ENCODE assay signal across 8 cellular contexts in the genomic region with DNA sequence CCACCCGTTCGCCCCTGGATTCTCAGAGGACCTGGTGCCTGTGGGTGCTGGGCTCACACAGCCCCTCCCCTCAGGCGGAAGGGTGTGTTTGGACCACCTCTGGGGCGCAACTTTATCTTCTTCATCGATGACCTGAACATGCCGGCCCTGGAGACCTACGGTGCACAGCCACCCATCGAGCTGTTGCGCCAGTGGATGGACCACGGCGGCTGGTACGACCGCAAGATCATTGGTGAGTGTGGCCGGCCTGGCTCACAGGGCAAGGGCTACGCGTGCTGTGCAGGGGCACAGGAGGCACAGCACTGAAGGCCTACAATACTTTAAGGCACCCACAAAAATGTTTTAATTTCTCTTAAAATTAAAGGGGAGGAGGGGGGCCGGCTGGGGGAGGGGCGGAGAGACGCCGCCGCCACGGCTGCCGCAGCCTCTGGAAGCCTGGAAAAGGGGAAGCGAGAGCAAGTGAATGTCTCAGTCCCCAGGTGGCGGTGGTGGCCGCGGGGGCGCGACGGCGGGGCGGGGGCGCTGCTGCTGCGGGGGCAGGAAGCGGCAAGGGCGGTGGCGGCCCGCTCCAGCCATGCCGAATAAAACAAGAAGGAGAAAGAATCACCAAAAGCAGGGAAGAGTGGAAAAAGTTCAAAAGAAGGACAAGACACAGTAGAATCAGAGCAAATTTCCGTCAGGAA. TPM values are rescaled to one million over a fixed set of nuclear protein-coding genes. Genes with fewer than 3 reads are reported as not detected.
A peak's percentile ranks its signal among the peaks of the same experiment; 100 is the strongest.
DNase-seq lines count a peak whose midpoint lies in the region; ATAC-seq and TF ChIP-seq lines count a peak whose summit lies in the region.

No MANE protein-coding gene starts in this region.

- no peak for DNase-seq in breast epithelium (ENCODE audit: low spot score in 2 of 2)
- no peak for DNase-seq in MCF 10A (ENCODE audit: unreplicated experiment)
- peak; percentile 23 for DNase-seq in activated CD8-positive, alpha-beta T cell treated with anti-CD3 and anti-CD28 coated beads, Interleukin-2, amount 10 ng/mL, durations not matched to agents 7 days and 5 days
- DNase-seq in iPS-NIHi7 (ENCODE audit: extremely low spot score): peak; percentile 73
- peak; percentile 76 for DNase-seq in upper lobe of right lung
- no peak for DNase-seq in activated gamma-delta T cell (lab: John Stamatoyannopoulos, UW)
- DNase-seq in testis: no peak
- no peak for DNase-seq in GM13977 (ENCODE audit: low spot score)

- TF ChIP-seq CTCF in breast epithelium (IDR thresholded peaks at IDR 0.05) (no peak), MCF 10A (IDR thresholded peaks at IDR 0.05; ENCODE audit: unreplicated experiment) (no peak), upper lobe of right lung (IDR thresholded peaks at IDR 0.05) (no peak), testis (IDR thresholded peaks at IDR 0.05) (no peak), GM13977 (IDR thresholded peaks at IDR 0.05; ENCODE audit: extremely low read depth, insufficient read depth, missing control alignments) (no peak)

- H3K4me3 ChIP-seq in breast epithelium (peak overlapping the region; percentile 5 to 22 (median 9)), upper lobe of right lung (peak overlapping the region; percentile 5), testis (no peak overlapping the region)

- WGBS in testis, 2 donors: 52 to 67% methylated on average over 40 of the region's 40 CpGs

- H3K27me3 ChIP-seq in breast epithelium (no peaks in the 10 kb centered on the region), upper lobe of right lung (no peaks in the 10 kb centered on the region), testis (no peaks in the 10 kb centered on the region)

- H3K27ac Mint-ChIP-seq in MCF 10A (ENCODE audit: low read depth, unreplicated experiment): no peak overlapping the region
- H3K27ac Mint-ChIP-seq in activated CD8-positive, alpha-beta T cell treated with anti-CD3 and anti-CD28 coated beads, Interleukin-2, amount 10 ng/mL, durations not matched to agents 7 days and 5 days: no peak overlapping the region

- no peaks in the 10 kb centered on the region for H3K9me3 Mint-ChIP-seq in MCF 10A (ENCODE audit: unreplicated experiment)
- no peaks in the 10 kb centered on the region for H3K9me3 Mint-ChIP-seq in activated CD8-positive, alpha-beta T cell treated with anti-CD3 and anti-CD28 coated beads, Interleukin-2, amount 10 ng/mL, durations not matched to agents 7 days and 5 days (ENCODE audit: insufficient read depth)

- BruUV-seq in MCF 10A (replicated peaks; lab: Mats Ljungman, UMichigan): no TSS peak

- CTCF ChIA-PET in MCF 10A (lab: Yijun Ruan, JAX): interaction anchor here (0.7 kb wide), 1 partner anchor 153 kb away, joined by 3 read pairs; no protein-coding TSS in a partner anchor
- CTCF ChIA-PET in activated CD8-positive, alpha-beta T cell treated with anti-CD3 and anti-CD28 coated beads, Interleukin-2, amount 10 ng/mL, durations not matched to agents 7 days and 5 days (lab: Charles Lee): interaction anchor here (1.5 kb wide), 1 partner anchor 11 kb away, joined by 5 read pairs; no protein-coding TSS in a partner anchor

- intact Hi-C loops in breast epithelium (cut with DNase I; ENCODE audit: low total_unique reads) (loop anchor here (1.0 kb wide), 1 partner anchor 23 kb away; no protein-coding TSS in a partner anchor), MCF 10A (cut with micrococcal nuclease) (no loop called here), upper lobe of right lung (cut with DNase I) (no loop called here), testis (cut with DNase I; ENCODE audit: low total_unique reads) (no loop called here)

- POLR2A ChIA-PET in MCF 10A (lab: Yijun Ruan, JAX): no interaction called here
- POLR2A ChIA-PET in activated CD8-positive, alpha-beta T cell treated with anti-CD3 and anti-CD28 coated beads, Interleukin-2, amount 10 ng/mL, durations not matched to agents 7 days and 5 days (lab: Charles Lee): interaction anchor here (1.1 to 1.4 kb wide), 2 partner anchors 10 to 25 kb away, joined by 3 to 4 read pairs; no protein-coding TSS in a partner anchor

- ATAC-seq in activated CD8-positive, alpha-beta T cell treated with anti-CD3 and anti-CD28 coated beads, Interleukin-2, amount 10 ng/mL, durations not matched to agents 7 days and 5 days: no peak
- ATAC-seq in upper lobe of right lung: peak; percentile 54

- no peaks in the 10 kb centered on the region for H3K9me3 ChIP-seq in breast epithelium
- no peaks in the 10 kb centered on the region for H3K9me3 ChIP-seq in upper lobe of right lung
- H3K9me3 ChIP-seq in testis: no peaks in the 10 kb centered on the region

- H3K36me3 Mint-ChIP-seq in MCF 10A (ENCODE audit: insufficient read depth, unreplicated experiment): no peaks in the 10 kb centered on the region
- H3K36me3 Mint-ChIP-seq in activated CD8-positive, alpha-beta T cell treated with anti-CD3 and anti-CD28 coated beads, Interleukin-2, amount 10 ng/mL, durations not matched to agents 7 days and 5 days (ENCODE audit: low read depth): peaks cover 5% of the 10 kb centered on the region

- TF ChIP-seq POLR2A in breast epithelium (IDR thresholded peaks at IDR 0.05) (no peak), testis (IDR thresholded peaks at IDR 0.05) (no peak)

- no peaks in the 10 kb centered on the region for H3K4me1 Mint-ChIP-seq in MCF 10A (ENCODE audit: insufficient read depth, unreplicated experiment)
- H3K4me1 Mint-ChIP-seq in activated CD8-positive, alpha-beta T cell treated with anti-CD3 and anti-CD28 coated beads, Interleukin-2, amount 10 ng/mL, durations not matched to agents 7 days and 5 days (ENCODE audit: low read depth): peaks cover 10% of the 10 kb centered on the region

- no peaks in the 10 kb centered on the region for H3K36me3 ChIP-seq in breast epithelium
- peaks cover 5% of the 10 kb centered on the region for H3K36me3 ChIP-seq in upper lobe of right lung
- no peaks in the 10 kb centered on the region for H3K36me3 ChIP-seq in testis (ENCODE audit: low read depth, missing control alignments)

- no peak overlapping the region for H3K27ac ChIP-seq in breast epithelium
- H3K27ac ChIP-seq in upper lobe of right lung: no peak overlapping the region
- H3K27ac ChIP-seq in testis: no peak overlapping the region

- H3K4me3 Mint-ChIP-seq in MCF 10A (ENCODE audit: unreplicated experiment): no peak overlapping the region
- H3K4me3 Mint-ChIP-seq in activated CD8-positive, alpha-beta T cell treated with anti-CD3 and anti-CD28 coated beads, Interleukin-2, amount 10 ng/mL, durations not matched to agents 7 days and 5 days: no peak overlapping the region

- in situ Hi-C loops in GM13977 (cut with MboI; ENCODE audit: low pct_unique_long_range_greater_than_20kb, low sequenced_read_pairs, unreplicated experiment): no loop called here

- H3K4me1 ChIP-seq in breast epithelium: no peaks in the 10 kb centered on the region
- H3K4me1 ChIP-seq in upper lobe of right lung: no peaks in the 10 kb centered on the region
- H3K4me1 ChIP-seq in testis: no peaks in the 10 kb centered on the region

- H3K27me3 Mint-ChIP-seq in MCF 10A (ENCODE audit: insufficient read depth, unreplicated experiment): peaks cover 12% of the 10 kb centered on the region
- no peaks in the 10 kb centered on the region for H3K27me3 Mint-ChIP-seq in activated CD8-positive, alpha-beta T cell treated with anti-CD3 and anti-CD28 coated beads, Interleukin-2, amount 10 ng/mL, durations not matched to agents 7 days and 5 days (ENCODE audit: low read depth)

RNA-seq across cellular contexts. Expression of gene BAP1, which starts 36.8 kb away (rescaled TPM):
- total RNA-seq in breast epithelium (10 to 100 TPM; 51.8 to 78.1 (median 65.5) TPM), MCF 10A (2022) (61.5 and 77.5 TPM in 2 replicates), upper lobe of right lung (71.4 TPM), testis (100 to 1,000 TPM; 167 to 201 TPM)
- total RNA-seq in activated CD8-positive, alpha-beta T cell treated with anti-CD3 and anti-CD28 coated beads, Interleukin-2, amount 10 ng/mL, durations not matched to agents 7 days and 5 days: 100 to 1,000 TPM in 1 of 2 experiments, 10 to 100 TPM in 1; 95.6 to 105 TPM
- 231 TPM for polyA plus RNA-seq in testis (ENCODE audit: insufficient read depth, low read depth, low replicate concordance)

RNA-seq across cellular contexts. Expression of gene PHF7, which starts 37.5 kb away (rescaled TPM):
- total RNA-seq in breast epithelium (10 to 100 TPM; 11.8 to 18.1 (median 12.4) TPM), MCF 10A (2022) (5.7 and 7.4 TPM in 2 replicates), upper lobe of right lung (6.8 TPM), testis (1,000 to 10,000 TPM in 1 of 2 donors, 100 to 1,000 TPM in 1; 772 to 1,782 TPM)
- total RNA-seq in activated CD8-positive, alpha-beta T cell treated with anti-CD3 and anti-CD28 coated beads, Interleukin-2, amount 10 ng/mL, durations not matched to agents 7 days and 5 days: 10 to 100 TPM; 14.6 to 16.2 TPM
- 3,007 TPM for polyA plus RNA-seq in testis (ENCODE audit: insufficient read depth, low read depth, low replicate concordance)

RNA-seq across cellular contexts. Expression of gene DNAH1, which starts 56.8 kb away (rescaled TPM):
- total RNA-seq in breast epithelium: 10 to 100 TPM in 2 of 3 donors, 1 to 10 TPM in 1; 7.5 to 11.5 (median 10.8) TPM
- 3.0 and 7.6 TPM in 2 replicates for total RNA-seq in MCF 10A (2022)
- 10 to 100 TPM; 18.1 to 20.2 TPM for total RNA-seq in activated CD8-positive, alpha-beta T cell treated with anti-CD3 and anti-CD28 coated beads, Interleukin-2, amount 10 ng/mL, durations not matched to agents 7 days and 5 days
- total RNA-seq in upper lobe of right lung: 11.2 TPM
- total RNA-seq in testis: 10 to 100 TPM; 40.0 to 49.1 TPM
- 50.4 TPM for polyA plus RNA-seq in testis (ENCODE audit: insufficient read depth, low read depth, low replicate concordance)

Comparison
In these comparisons a context has a peak if more than half of its experiments do, and no peak if none do; other contexts are left out.
1. DNase-seq: peak in activated CD8-positive, alpha-beta T cell treated with anti-CD3 and anti-CD28 coated beads, Interleukin-2, amount 10 ng/mL, durations not matched to agents 7 days and 5 days (single experiment), iPS-NIHi7 (single experiment) and upper lobe of right lung (single experiment); none in breast epithelium (0 of 2), MCF 10A (single experiment), activated gamma-delta T cell (single experiment), testis (single experiment) and GM13977 (single experiment).
2. H3K4me3 ChIP-seq: peak in breast epithelium (3 of 3) and upper lobe of right lung (single experiment); none in testis (0 of 2).
3. RNA of gene PHF7, which starts 37.5 kb away (total RNA-seq): 772 to 1,782 TPM in testis; 14.6 to 16.2 TPM in activated CD8-positive, alpha-beta T cell treated with anti-CD3 and anti-CD28 coated beads, Interleukin-2, amount 10 ng/mL, durations not matched to agents 7 days and 5 days, 11.8 to 18.1 TPM in breast epithelium, 6.8 TPM in upper lobe of right lung (single experiment) and 5.7 to 7.4 TPM in MCF 10A; every median in the first group is over 10 times any median in the second.